30 cellular contexts compared by ENCODE assay signal in genomic region chr18:57125627-57126026, GRCh38. TPM values are rescaled to one million over a fixed set of nuclear protein-coding genes. Genes with fewer than 3 reads are reported as not detected.
"Had no signal": no experiment of that assay in that cellular context is flagged by ENCODE, and none has a peak within 500 bp of the region (broad histone marks: within the 10 kb centered on the region; RNA-seq: fewer than 3 reads in every experiment).

No MANE protein-coding gene starts in this region.

- H3K4me1 ChIP-seq: adrenal gland, body of pancreas, foreskin keratinocyte, gastrocnemius medialis had no signal

- DNase-seq: activated CD4-positive, alpha-beta memory T cell treated with anti-CD3 and anti-CD28 coated beads for 36 hours; activated CD4-positive, alpha-beta T cell treated with anti-CD3 and anti-CD28 coated beads for 36 hours; activated CD4-positive, alpha-beta T cell treated with anti-CD3 and anti-CD28 coated beads, Interleukin-2, amount 10 ng/mL, durations not matched to agents 24 days and 14 days; activated CD4-positive, CD25-positive, alpha-beta regulatory T cell; activated CD4-positive, CD25-positive, alpha-beta regulatory T cell treated with anti-CD3 and anti-CD28 coated beads, Interleukin-2, amount 50 U/mL, for 72 hours; activated CD8-positive, alpha-beta memory T cell treated with anti-CD3 and anti-CD28 coated beads, Interleukin-2, amount 10 ng/mL, durations not matched to agents 7 days and 5 days; activated CD8-positive, alpha-beta memory T cell treated with anti-CD3 and anti-CD28 coated beads, Interleukin-2, amount 50 U/mL, for 4 hours; activated CD8-positive, alpha-beta T cell treated with anti-CD3 and anti-CD28 coated beads, Interleukin-2, amount 10 ng/mL, durations not matched to agents 7 days and 5 days; activated effector memory CD4-positive, alpha-beta T cell treated with anti-CD3 and anti-CD28 coated beads, Interleukin-2, amount 50 U/mL, for 16 hours; activated naive CD4-positive, alpha-beta T cell treated with anti-CD3 and anti-CD28 coated beads for 36 hours; activated naive CD8-positive, alpha-beta T cell treated with anti-CD3 and anti-CD28 coated beads for 36 hours; activated naive CD8-positive, alpha-beta T cell treated with anti-CD3 and anti-CD28 coated beads, Interleukin-2, amount 50 U/mL, for 24 hours; activated T-cell treated with anti-CD3 and anti-CD28 coated beads, Interleukin-2, amount 50 U/mL, for 1 hour; activated T-cell treated with anti-CD3 and anti-CD28 coated beads, Interleukin-2, amount 50 U/mL, for 48 hours; adrenal gland; amygdala; aorta; body of pancreas; caudate nucleus; cortex of kidney; dermis blood vessel endothelial cell; effector CD4-positive, alpha-beta T cell; effector memory CD8-positive, alpha-beta T cell; erythroblast; foreskin keratinocyte; gastrocnemius medialis; glutamatergic neuron; heart left ventricle; T-helper 2 cell had no signal

- H3K36me3 ChIP-seq: adrenal gland, esophagus muscularis mucosa, gastrocnemius medialis, heart left ventricle had no signal

- H3K4me3 ChIP-seq: adrenal gland, body of pancreas, esophagus muscularis mucosa, gastrocnemius medialis, heart left ventricle had no signal

- H3K27ac ChIP-seq: adrenal gland, body of pancreas, esophagus muscularis mucosa, foreskin keratinocyte, gastrocnemius medialis, heart left ventricle had no signal

- H3K9me3 ChIP-seq: adrenal gland, body of pancreas, esophagus muscularis mucosa, gastrocnemius medialis, heart left ventricle had no signal

RNA-seq across cellular contexts. Expression of gene BOD1L2, which starts 21.3 kb away (rescaled TPM):
- polyA plus RNA-seq: adrenal gland, foreskin keratinocyte, heart left ventricle had no signal
